ENCODE assay signal across 10 cellular contexts in genomic region chr2:26241928-26242436, GRCh38. TPM values are rescaled to one million over a fixed set of nuclear protein-coding genes. Genes with fewer than 3 reads are reported as not detected.
DNase-seq lines count a peak whose midpoint lies in the region; ATAC-seq, FAIRE-seq and TF ChIP-seq lines count a peak whose summit lies in the region.
"Had no signal": no experiment of that assay in that cellular context is flagged by ENCODE, and none has a peak within 500 bp of the region (broad histone marks: within the 10 kb centered on the region; RNA-seq: fewer than 3 reads in every experiment).

No MANE protein-coding gene starts in this region.

- peaks cover 10% of the 10 kb centered on the region for H3K36me3 ChIP-seq in GM23248 (ENCODE audit: low read depth)

- H3K9me3 ChIP-seq in A549 (no peaks in the 10 kb centered on the region), GM23248 (ENCODE audit: low read depth) (no peaks in the 10 kb centered on the region)
- H3K9me3 ChIP-seq: testis had no signal

- H3K4me2 ChIP-seq in A549 (peak overlapping the region; percentile 83), GM23248 (ENCODE audit: unreplicated experiment) (peak overlapping the region; percentile 92)

- CTCF ChIA-PET in A549 (lab: Yijun Ruan, JAX), result interaction anchor here (0.6 to 5.4 kb wide), 2 partner anchors 10 to 881 kb away, joined by 3 to 44 read pairs; no protein-coding TSS in a partner anchor

- TF ChIP-seq CTCF in A549 (IDR thresholded peaks at IDR 0.05) (no peak), VCaP (conservative IDR thresholded peaks at IDR 0.05) (no peak), foreskin fibroblast (IDR thresholded peaks at IDR 0.05; ENCODE audit: low read depth, low read length) (no peak)

- ATAC-seq in A549 (no peak), HG03460 (IDR thresholded peaks at IDR 0.05; ENCODE audit: unreplicated experiment) (no peak)

- peak overlapping the region; percentile 97 for H3K9ac ChIP-seq in GM23248

- H3K4me3 ChIP-seq in A549 (peak overlapping the region; percentile 74; the same call in 2 of the 3 replicates), GM23248 (peak overlapping the region; percentile 100), foreskin fibroblast (ENCODE audit: low read depth in 1 of 2, low read length in 2 of 2) (peak overlapping the region; percentile 92 to 93)

- intact Hi-C loops in head of caudate nucleus (cut with DNase I), result loop anchor here (10.0 kb wide), 2 partner anchors 67 to 103 kb away; partner anchors contain the start of genes ADGRF3, GAREM2 and SELENOI

- no peak for TF ChIP-seq EP300 in A549 (IDR thresholded peaks at IDR 0.05)

- WGBS in A549 (ENCODE audit: missing lambda C conversion rate), result 81% methylated on average over 6 of the region's 6 CpGs
- WGBS in GM23248 (ENCODE audit: low coverage in 1 of 2, low lambda C conversion rate in 2 of 2, missing lambda C conversion rate in 2 of 2), 2 experiments, result 72 to 81% methylated on average over 6 of the region's 6 CpGs

- DNase-seq in A549 (ENCODE audit: low read depth in 1 of 2, low spot score in 1 of 2) (no peak), GM23248 (no peak), foreskin fibroblast (no peak), head of caudate nucleus (no peak), mesenteric fat pad (ENCODE audit: low spot score) (no peak), ureter (ENCODE audit: low spot score) (no peak)
- DNase-seq: testis had no signal

- H3K79me2 ChIP-seq in GM23248 (ENCODE audit: insufficient read depth), result peaks cover 95% of the 10 kb centered on the region

- in situ Hi-C loops in GM23248 (cut with MboI), result no loop called here

- H3K27ac ChIP-seq in A549 (no peak overlapping the region), GM23248 (no peak overlapping the region), VCaP (peak overlapping the region; percentile 94)
- H3K27ac ChIP-seq: testis had no signal

- H3F3A ChIP-seq in GM23248 (ENCODE audit: insufficient read depth), result peaks cover 23% of the 10 kb centered on the region

- H3K4me1 ChIP-seq in A549, result peaks cover 42% of the 10 kb centered on the region
- H3K4me1 ChIP-seq in GM23248 (ENCODE audit: insufficient read depth), result peaks cover 29% of the 10 kb centered on the region

- H3K27me3 ChIP-seq in GM23248 (replicated peaks; ENCODE audit: insufficient read depth), result no peaks in the 10 kb centered on the region
- H3K27me3 ChIP-seq: testis had no signal

- FAIRE-seq in A549 (lab: Jason Lieb, UNC), result no peak
- FAIRE-seq: bronchial epithelial cell had no signal

- no peak for TF ChIP-seq RAD21 in A549 (conservative IDR thresholded peaks at IDR 0.05 in 1 of 2, IDR thresholded peaks at IDR 0.05 in 1 of 2)

- no peak for TF ChIP-seq POLR2A in A549 (IDR thresholded peaks at IDR 0.05; ENCODE audit: low read length)

- peaks cover 6% of the 10 kb centered on the region; the same call in 1 of the 2 replicates for H4K20me1 ChIP-seq in GM23248 (ENCODE audit: insufficient read depth)

- POLR2A ChIA-PET in A549 (lab: Yijun Ruan, JAX), result no interaction called here

- H2AFZ ChIP-seq in GM23248, result no peak overlapping the region

- H3K9me2 ChIP-seq in GM23248 (ENCODE audit: insufficient read depth), result no peaks in the 10 kb centered on the region

TF ChIP-seq in A549, 52 proteins besides CTCF, POLR2A, EP300 and RAD21:
- TF ChIP-seq CBX2 (IDR thresholded peaks at IDR 0.05; ENCODE audit: borderline replicate concordance, low read depth), result no peak
- no peak for TF ChIP-seq KDM5A (IDR thresholded peaks at IDR 0.05)
- no peak for TF ChIP-seq HOXA7 (CRISPR knock-in tag; IDR thresholded peaks at IDR 0.05)
- TF ChIP-seq GATA3 (IDR thresholded peaks at IDR 0.05; ENCODE audit: borderline replicate concordance), result no peak
- no peak for TF ChIP-seq MYC (IDR thresholded peaks at IDR 0.05; ENCODE audit: borderline replicate concordance, low read length)

RNA-seq across cellular contexts. Expression of gene HADHA, which starts 2.5 kb away (rescaled TPM):
- polyA plus RNA-seq in A549 (2011; rRNA removed) (161 and 174 TPM in 2 replicates), A549 (2017; fragmentation: RNase III; extraction: RNeasy Plus Mini Kit Qiagen cat#74134 plus additional on column Dnase treatment) (122 to 123 TPM (median 122 TPM) in 3 replicates), GM23248 (2016; fragmentation: Nextera tagmentation; extraction: Ambion mirVana) (122 and 125 TPM in 2 replicates)
- polyA plus RNA-seq in A549 (2012; cell fraction: cytosol; rRNA removed), result 57.5 and 58.9 TPM in 2 replicates
- polyA plus RNA-seq in A549 (2012; cell fraction: nucleus; rRNA removed), result 53.6 and 79.3 TPM in 2 replicates
- 163 and 188 TPM in 2 replicates for polyA minus RNA-seq in A549 (2011; rRNA and poly(A)+ RNA removed)
- 106 and 121 TPM in 2 replicates for total RNA-seq in GM23248 (2014; rRNA removed; shearing (Covaris generic))
- total RNA-seq in mesenteric fat pad (220 TPM), ureter (154 TPM)

RNA-seq across cellular contexts. Expression of gene HADHB, which starts 2.8 kb away (rescaled TPM):
- polyA plus RNA-seq in A549 (2011; rRNA removed) (161 and 173 TPM in 2 replicates), A549 (2017; fragmentation: RNase III; extraction: RNeasy Plus Mini Kit Qiagen cat#74134 plus additional on column Dnase treatment) (93.1 to 102 TPM (median 95.4 TPM) in 3 replicates), GM23248 (2016; fragmentation: Nextera tagmentation; extraction: Ambion mirVana) (139 and 140 TPM in 2 replicates)
- polyA plus RNA-seq in A549 (2012; cell fraction: cytosol; rRNA removed), result 68.9 and 79.4 TPM in 2 replicates
- 48.4 and 94.9 TPM in 2 replicates for polyA plus RNA-seq in A549 (2012; cell fraction: nucleus; rRNA removed)
- polyA minus RNA-seq in A549 (2011; rRNA and poly(A)+ RNA removed), result 136 and 140 TPM in 2 replicates
- 93.3 and 99.2 TPM in 2 replicates for total RNA-seq in GM23248 (2014; rRNA removed; shearing (Covaris generic))
- total RNA-seq in mesenteric fat pad (224 TPM), ureter (151 TPM)
